23 cellular contexts compared by ENCODE assay signal in the genomic region with DNA sequence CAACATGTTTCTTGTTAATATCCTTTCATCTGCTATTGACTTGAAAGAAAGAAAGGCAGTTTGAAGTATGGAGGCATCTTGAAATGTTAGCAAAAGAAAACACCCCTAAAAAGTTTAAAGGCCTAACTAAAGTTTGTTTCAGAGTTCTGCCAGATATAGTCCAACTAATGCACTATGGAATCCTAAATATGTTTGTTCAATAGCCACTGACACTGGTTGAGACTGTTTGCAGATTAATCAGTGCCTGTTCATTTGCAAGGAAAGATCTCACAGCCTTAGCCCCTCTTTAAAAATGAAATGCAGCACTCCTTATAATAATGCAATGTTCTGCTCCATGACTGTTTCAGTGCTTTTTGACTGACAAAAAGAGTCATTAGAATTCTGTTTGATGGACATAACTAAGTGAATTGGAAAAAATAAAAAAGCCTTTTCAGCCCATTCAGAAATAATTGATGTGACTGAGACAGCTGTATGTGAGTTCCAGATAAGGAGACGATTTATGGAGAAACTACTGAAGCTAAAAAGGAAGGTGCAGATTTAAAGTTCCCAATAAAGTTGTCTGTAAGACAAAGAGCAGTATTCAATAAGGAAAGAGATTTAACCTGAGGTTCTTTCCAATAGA.
A peak's percentile ranks its signal among the peaks of the same experiment; 100 is the strongest.
DNase-seq lines count a peak whose midpoint lies in the region; ATAC-seq, FAIRE-seq and TF ChIP-seq lines count a peak whose summit lies in the region.
"Had no signal": no experiment of that assay in that cellular context is flagged by ENCODE, and none has a peak within 500 bp of the region (broad histone marks: within the 10 kb centered on the region; RNA-seq: fewer than 3 reads in every experiment).

No MANE protein-coding gene starts in this region.

- no peak overlapping the region for H3K27ac ChIP-seq in tibial nerve
- H3K27ac ChIP-seq: right atrium auricular region had no signal

- POLR2A ChIA-PET in HEK293T (lab: Yijun Ruan, JAX): no interaction called here

- H3K36me3 ChIP-seq in bronchial epithelial cell (ENCODE audit: control insufficient read depth, insufficient read depth, low read length) (no peaks in the 10 kb centered on the region), tibial nerve (no peaks in the 10 kb centered on the region)
- H3K36me3 ChIP-seq: right atrium auricular region, tibial artery had no signal

- TF ChIP-seq EP300 in tibial nerve (IDR thresholded peaks at IDR 0.05): no peak

- CTCF ChIA-PET in HEK293T (lab: Yijun Ruan, JAX): no interaction called here

- WGBS in tibial nerve, 2 donors: 21 to 23% methylated on average over 1 of the region's 1 CpG

- H3K4me1 ChIP-seq in tibial nerve: no peaks in the 10 kb centered on the region
- H3K4me1 ChIP-seq: right atrium auricular region had no signal

- FAIRE-seq in bronchial epithelial cell (lab: Jason Lieb, UNC): no peak

- no peaks in the 10 kb centered on the region for H3K9me3 ChIP-seq in tibial nerve
- H3K9me3 ChIP-seq: right atrium auricular region, tibial artery had no signal

- peak; percentile 4 for DNase-seq in A172 (ENCODE audit: low spot score)
- DNase-seq in HEK293T (ENCODE audit: extremely low spot score): no peak
- peak; percentile 17 for DNase-seq in bronchial epithelial cell (ENCODE audit: low read depth)
- DNase-seq in myocyte (ENCODE audit: low read depth): peak; percentile 10
- no peak for DNase-seq in DMS153 treated with DMSO at 0.1 percent for 48 hours (lab: John Stamatoyannopoulos, UW; ENCODE audit: unreplicated experiment)
- DNase-seq in tibial nerve (ENCODE audit: low spot score in 2 of 2): no peak
- DNase-seq in NCI-H1092 treated with DMSO at 0.1 percent for 48 hours (lab: John Stamatoyannopoulos, UW): no peak
- DNase-seq: ACHN; activated CD8-positive, alpha-beta T cell treated with anti-CD3 and anti-CD28 coated beads, Interleukin-2, amount 10 ng/mL, durations not matched to agents 7 days and 5 days; activated T-cell treated with anti-CD3 and anti-CD28 coated beads, Interleukin-2, amount 50 U/mL, for 4 hours; CD4-positive, CD25-positive, alpha-beta regulatory T cell; central memory CD4-positive, alpha-beta T cell; DMS53; effector memory CD4-positive, alpha-beta T cell; islet precursor cell; NCI-H187 treated with DMSO at 0.1 percent for 48 hours; NCI-H345; stimulated activated naive B cell treated with anti-CD40 and anti-IgM and Interleukin-4, amounts not matched to agents 10 μg/mL and 1 μg/mL and 100 μg/mL, for 72 hours; tibial artery had no signal

- ATAC-seq in HG03469 (IDR thresholded peaks at IDR 0.05; ENCODE audit: unreplicated experiment): no peak
- ATAC-seq: activated CD8-positive, alpha-beta T cell treated with anti-CD3 and anti-CD28 coated beads, Interleukin-2, amount 10 ng/mL, durations not matched to agents 7 days and 5 days; activated T-cell treated with anti-CD3 and anti-CD28 coated beads, Interleukin-2, amount 50 U/mL, for 4 hours; GM23338; Right ventricle myocardium inferior; stimulated activated naive B cell treated with anti-CD40 and anti-IgM and Interleukin-4, amounts not matched to agents 10 μg/mL and 1 μg/mL and 100 μg/mL, for 72 hours had no signal

- TF ChIP-seq CTCF in bronchial epithelial cell (IDR thresholded peaks at IDR 0.05; ENCODE audit: insufficient read depth, low read length, severe bottlenecking): no peak
- TF ChIP-seq CTCF in tibial nerve (IDR thresholded peaks at IDR 0.05): no peak

- TF ChIP-seq POLR2A in tibial nerve (IDR thresholded peaks at IDR 0.05): no peak

- H3K27me3 ChIP-seq in bronchial epithelial cell (ENCODE audit: control insufficient read depth, insufficient read depth, low read length) (no peaks in the 10 kb centered on the region), tibial nerve (no peaks in the 10 kb centered on the region)
- H3K27me3 ChIP-seq: right atrium auricular region, tibial artery had no signal

- H3K4me3 ChIP-seq in bronchial epithelial cell (ENCODE audit: low read depth, low read length) (no peak overlapping the region), tibial nerve (no peak overlapping the region)
- H3K4me3 ChIP-seq: GM23338, right atrium auricular region, tibial artery had no signal

TF ChIP-seq in HEK293T, 16 proteins besides CTCF, POLR2A, EP300 and RAD21:
- no peak for TF ChIP-seq ARNT (IDR thresholded peaks at IDR 0.05)
- no peak for TF ChIP-seq BHLHE40 (IDR thresholded peaks at IDR 0.05; ENCODE audit: borderline replicate concordance)
- TF ChIP-seq L3MBTL2 (conservative IDR thresholded peaks at IDR 0.05): no peak
- TF ChIP-seq NFRKB (IDR thresholded peaks at IDR 0.05): no peak
- TF ChIP-seq ZNF384 (IDR thresholded peaks at IDR 0.05): peak; percentile 78
- no peak for TF ChIP-seq FOXA1 (IDR thresholded peaks at IDR 0.05)
- TF ChIP-seq CTBP1 (IDR thresholded peaks at IDR 0.05; ENCODE audit: borderline replicate concordance): peak; percentile 78
- TF ChIP-seq, protein P1, sequence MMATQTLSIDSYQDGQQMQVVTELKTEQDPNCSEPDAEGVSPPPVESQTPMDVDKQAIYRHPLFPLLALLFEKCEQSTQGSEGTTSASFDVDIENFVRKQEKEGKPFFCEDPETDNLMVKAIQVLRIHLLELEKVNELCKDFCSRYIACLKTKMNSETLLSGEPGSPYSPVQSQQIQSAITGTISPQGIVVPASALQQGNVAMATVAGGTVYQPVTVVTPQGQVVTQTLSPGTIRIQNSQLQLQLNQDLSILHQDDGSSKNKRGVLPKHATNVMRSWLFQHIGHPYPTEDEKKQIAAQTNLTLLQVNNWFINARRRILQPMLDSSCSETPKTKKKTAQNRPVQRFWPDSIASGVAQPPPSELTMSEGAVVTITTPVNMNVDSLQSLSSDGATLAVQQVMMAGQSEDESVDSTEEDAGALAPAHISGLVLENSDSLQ (IDR thresholded peaks at IDR 0.05): peak; percentile 93

Comparison
In these comparisons a context has a peak if more than half of its experiments do, and no peak if none do; other contexts are left out.
1. DNase-seq: peak in A172 (single experiment), bronchial epithelial cell (single experiment) and myocyte (single experiment); none in HEK293T (single experiment), DMS153 treated with DMSO at 0.1 percent for 48 hours (single experiment), tibial nerve (0 of 2) and NCI-H1092 treated with DMSO at 0.1 percent for 48 hours (single experiment).